In the genomic region with DNA sequence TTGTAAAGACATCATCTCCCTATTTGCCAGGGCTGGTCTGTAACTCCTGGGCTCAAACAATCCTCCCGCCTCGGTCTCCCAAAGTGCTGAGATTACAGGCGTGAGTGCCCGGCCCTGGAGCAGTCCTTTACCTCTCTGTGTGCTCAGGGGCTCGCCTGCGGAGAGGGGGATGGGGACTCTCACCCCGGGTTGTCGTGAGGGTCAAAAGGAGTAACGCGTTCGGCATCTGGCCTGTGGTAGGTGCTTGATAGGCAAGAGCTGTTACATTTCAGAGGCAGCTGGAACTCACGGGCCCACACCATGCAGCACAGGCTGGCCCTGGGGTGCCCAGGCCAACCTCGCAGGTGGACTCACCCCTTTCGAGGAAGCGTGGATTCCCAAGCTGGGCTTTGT, we compare ENCODE assay signal across 19 cellular contexts. TPM values are rescaled to one million over a fixed set of nuclear protein-coding genes. Genes with fewer than 3 reads are reported as not detected.
DNase-seq lines count a peak whose midpoint lies in the region; ATAC-seq and TF ChIP-seq lines count a peak whose summit lies in the region.
"Had no signal": no experiment of that assay in that cellular context is flagged by ENCODE, and none has a peak within 500 bp of the region (broad histone marks: within the 10 kb centered on the region; RNA-seq: fewer than 3 reads in every experiment).

No MANE protein-coding gene starts in this region.

- no peaks in the 10 kb centered on the region for H3K79me2 ChIP-seq in GM23338 (replicated peaks; ENCODE audit: insufficient read depth)

- H3K27ac ChIP-seq in GM23338 (ENCODE audit: low read depth) (no peak overlapping the region), cingulate gyrus (ENCODE audit: low read depth, low read length) (peak overlapping the region; percentile 79), upper lobe of right lung (no peak overlapping the region), gastrocnemius medialis (no peak overlapping the region)
- H3K27ac ChIP-seq: KMS-11, Peyer's patch had no signal

- no peaks in the 10 kb centered on the region for H3K9me2 ChIP-seq in GM23338 (ENCODE audit: insufficient read depth)

- H3K4me3 ChIP-seq in GM23338, result no peak overlapping the region
- no peak overlapping the region for H3K4me3 ChIP-seq in mucosa of descending colon
- H3K4me3 ChIP-seq in upper lobe of right lung, result no peak overlapping the region
- no peak overlapping the region for H3K4me3 ChIP-seq in gastrocnemius medialis
- H3K4me3 ChIP-seq: Peyer's patch had no signal

- H3K27me3 Mint-ChIP-seq in GM23338 (ENCODE audit: insufficient read depth, low read depth, poor library complexity), result peaks cover 19% of the 10 kb centered on the region

- H3K4me3 Mint-ChIP-seq in GM23338, result no peak overlapping the region
- H3K4me3 Mint-ChIP-seq: H9 had no signal

- H3K36me3 ChIP-seq in GM23338 (ENCODE audit: insufficient read depth) (no peaks in the 10 kb centered on the region), mucosa of descending colon (ENCODE audit: low read depth) (no peaks in the 10 kb centered on the region), upper lobe of right lung (no peaks in the 10 kb centered on the region), gastrocnemius medialis (no peaks in the 10 kb centered on the region)
- H3K36me3 ChIP-seq: Peyer's patch had no signal

- H3K4me1 ChIP-seq in GM23338 (ENCODE audit: insufficient read depth) (no peaks in the 10 kb centered on the region), mucosa of descending colon (ENCODE audit: low read depth) (no peaks in the 10 kb centered on the region), upper lobe of right lung (no peaks in the 10 kb centered on the region), gastrocnemius medialis (no peaks in the 10 kb centered on the region)
- H3K4me1 ChIP-seq: Peyer's patch had no signal

- no peaks in the 10 kb centered on the region for H3K36me3 Mint-ChIP-seq in GM23338 (ENCODE audit: low read depth)

- H3K4me2 ChIP-seq in GM23338, result no peak overlapping the region
- H3K4me2 ChIP-seq: KMS-11 had no signal

- no peaks in the 10 kb centered on the region for H3K9me3 ChIP-seq in mucosa of descending colon
- H3K9me3 ChIP-seq in upper lobe of right lung, result no peaks in the 10 kb centered on the region
- H3K9me3 ChIP-seq in gastrocnemius medialis, result no peaks in the 10 kb centered on the region
- H3K9me3 ChIP-seq: Peyer's patch had no signal

- no peak overlapping the region for H2AFZ ChIP-seq in GM23338

- in situ Hi-C loops in gastrocnemius medialis (cut with MboI; ENCODE audit: low sequenced_read_pairs in 4 of 4), result no loop called here

- H3K27ac Mint-ChIP-seq in GM23338, result no peak overlapping the region

- peaks cover 25% of the 10 kb centered on the region for H3K4me1 Mint-ChIP-seq in GM23338

- no peak for TF ChIP-seq POLR2A in gastrocnemius medialis (IDR thresholded peaks at IDR 0.05)

- TF ChIP-seq CTCF in GM23338 (conservative IDR thresholded peaks at IDR 0.05; ENCODE audit: low read depth in 2 of 2) (no peak), mucosa of descending colon (IDR thresholded peaks at IDR 0.05) (no peak), upper lobe of right lung (IDR thresholded peaks at IDR 0.05) (no peak), gastrocnemius medialis (IDR thresholded peaks at IDR 0.05 in 4 of 5, conservative IDR thresholded peaks at IDR 0.05 in 1 of 5) (no peak)

- H3K27me3 ChIP-seq in GM23338 (ENCODE audit: insufficient read depth) (no peaks in the 10 kb centered on the region), upper lobe of right lung (no peaks in the 10 kb centered on the region), gastrocnemius medialis (no peaks in the 10 kb centered on the region)
- H3K27me3 ChIP-seq: Peyer's patch had no signal

- intact Hi-C loops in mucosa of descending colon (cut with DNase I, micrococcal nuclease), result no loop called here
- intact Hi-C loops in upper lobe of right lung (cut with DNase I), result no loop called here
- intact Hi-C loops in gastrocnemius medialis (cut with DNase I; ENCODE audit: low total_unique reads), result no loop called here

- H3F3A ChIP-seq in GM23338 (replicated peaks; ENCODE audit: low read depth), result no peaks in the 10 kb centered on the region

- no peaks in the 10 kb centered on the region for H4K20me1 ChIP-seq in GM23338 (replicated peaks; ENCODE audit: insufficient read depth)

- peak; percentile 42 for ATAC-seq in GM23338
- ATAC-seq in mucosa of descending colon, result no peak
- ATAC-seq in upper lobe of right lung, result no peak
- ATAC-seq in gastrocnemius medialis, result no peak

- H3K9me3 Mint-ChIP-seq in GM23338, result no peaks in the 10 kb centered on the region; the same call in 2 of the 3 replicates
- H3K9me3 Mint-ChIP-seq: H9 had no signal

- no peak for DNase-seq in GM23338 (ENCODE audit: low spot score)
- peak in 2 of 3 donors; percentile 14 to 34 for DNase-seq in mucosa of descending colon
- peak; percentile 46 for DNase-seq in upper lobe of right lung
- no peak for DNase-seq in H4 (ENCODE audit: low spot score)
- DNase-seq in NCI-H146 (lab: John Stamatoyannopoulos, UW), result no peak
- DNase-seq in gastrocnemius medialis, result no peak
- DNase-seq: DMS79 treated with DMSO at 0.1 percent for 48 hours; H9; MV-4-11; NCI-H187; NCI-H2107; NCI-H510A; NCI-H748 treated with DMSO at 0.1 percent for 48 hours; NK-92 treated with Interleukin-12 subunit alpha and Interleukin-12 subunit beta, amount 100 ng/mL, for 24 hours; SHP77 had no signal

TF ChIP-seq in GM23338, 12 proteins besides CTCF, POLR2A, EP300 and RAD21:
- TF ChIP-seq POLR2AphosphoS5 (IDR thresholded peaks at IDR 0.05; ENCODE audit: low read depth), result no peak

RNA-seq across cellular contexts. Expression of a gene that starts 46.8 kb away (rescaled TPM):
- total RNA-seq in GM23338 (2014; rRNA removed; shearing (Covaris generic)), result 2.4 and 3.8 TPM in 2 replicates
- 0.42 and 0.66 TPM in 2 replicates for polyA plus RNA-seq in GM23338 (2016; fragmentation: Nextera tagmentation; extraction: Ambion mirVana)
- total RNA-seq in mucosa of descending colon (1 to 10 TPM; 3.2 to 6.7 (median 4.0) TPM), upper lobe of right lung (13.7 TPM), gastrocnemius medialis (1 to 10 TPM; 1.1 to 4.0 (median 3.8) TPM)
- total RNA-seq in H4 (2014; rRNA removed; shearing (Covaris generic)), result not detected in 2 replicates
- total RNA-seq: HT-29 had no signal

Comparison
In these comparisons a context has a peak if more than half of its experiments do, and no peak if none do; other contexts are left out.
1. DNase-seq: peak in mucosa of descending colon (2 of 3) and upper lobe of right lung (single experiment); none in GM23338 (single experiment), H4 (single experiment), NCI-H146 (single experiment) and gastrocnemius medialis (0 of 2).